14 cellular contexts compared by ENCODE assay signal in genomic region chr14:100832311-100832960, GRCh38. TPM values are rescaled to one million over a fixed set of nuclear protein-coding genes. Genes with fewer than 3 reads are reported as not detected.
DNase-seq lines count a peak whose midpoint lies in the region; ATAC-seq and TF ChIP-seq lines count a peak whose summit lies in the region.
"Had no signal": no experiment of that assay in that cellular context is flagged by ENCODE, and none has a peak within 500 bp of the region (broad histone marks: within the 10 kb centered on the region; RNA-seq: fewer than 3 reads in every experiment).

No MANE protein-coding gene starts in this region.

- TF ChIP-seq CTCF in GM23338 (conservative IDR thresholded peaks at IDR 0.05; ENCODE audit: low read depth in 2 of 2) (no peak), HFFc6 (IDR thresholded peaks at IDR 0.05) (no peak), neural progenitor cell (IDR thresholded peaks at IDR 0.05) (peak; percentile 7), thyroid gland (IDR thresholded peaks at IDR 0.05) (no peak)

- H2AFZ ChIP-seq in GM23338 (peak overlapping the region; percentile 49), neural progenitor cell (replicated peaks) (no peak overlapping the region)

- no peak overlapping the region for H3K9ac ChIP-seq in neural progenitor cell

- H3K9me3 Mint-ChIP-seq in GM23338 (peaks cover 12% of the 10 kb centered on the region), HFFc6 (peaks cover 6% of the 10 kb centered on the region), neural progenitor cell (peaks cover 16% of the 10 kb centered on the region)
- H3K9me3 Mint-ChIP-seq: CD8-positive, alpha-beta T cell had no signal

- no peak for TF ChIP-seq POLR2A in thyroid gland (IDR thresholded peaks at IDR 0.05)
- no peak for TF ChIP-seq POLR2A in erythroblast (IDR thresholded peaks at IDR 0.05; ENCODE audit: low read length)

- H3K79me2 ChIP-seq in GM23338 (replicated peaks; ENCODE audit: insufficient read depth) (no peaks in the 10 kb centered on the region), neural progenitor cell (ENCODE audit: low read depth) (no peaks in the 10 kb centered on the region)

- H3F3A ChIP-seq in GM23338 (replicated peaks; ENCODE audit: low read depth): no peaks in the 10 kb centered on the region
- H3F3A ChIP-seq in neural progenitor cell (ENCODE audit: low read depth): peaks cover 66% of the 10 kb centered on the region

- ATAC-seq in GM23338: peak; percentile 20; the same call in 2 of the 3 replicates
- ATAC-seq: CD8-positive, alpha-beta T cell had no signal

- H3K27ac Mint-ChIP-seq in GM23338 (no peak overlapping the region), HFFc6 (peak overlapping the region; percentile 53; the same call in 1 of the 2 replicates), neural progenitor cell (peak overlapping the region; percentile 96)
- H3K27ac Mint-ChIP-seq: CD8-positive, alpha-beta T cell had no signal

- H3K9me2 ChIP-seq in GM23338 (ENCODE audit: insufficient read depth): no peaks in the 10 kb centered on the region; the same call in 1 of the 2 replicates

- DNase-seq in GM23338 (ENCODE audit: low spot score) (peak; percentile 31), HFFc6 (no peak), neural progenitor cell (ENCODE audit: low spot score) (peak; percentile 94), thyroid gland (no peak), NCI-H128 (lab: John Stamatoyannopoulos, UW; ENCODE audit: unreplicated experiment) (no peak), NCI-H187 treated with DMSO at 0.1 percent for 48 hours (lab: John Stamatoyannopoulos, UW) (no peak), erythroblast (lab: John Stamatoyannopoulos, UW) (no peak)
- DNase-seq: CD8-positive, alpha-beta T cell; NCI-H1417 treated with DMSO at 0.1 percent for 48 hours; NCI-H2081 treated with DMSO at 0.1 percent for 48 hours; NCI-H345; SIG-M5 had no signal

- WGBS in ectodermal cell, 2 experiments: 28 to 39% methylated on average over 21 of the region's 21 CpGs
- WGBS in thyroid gland, 2 donors: 85% methylated on average over 21 of the region's 21 CpGs

- H4K20me1 ChIP-seq in GM23338 (replicated peaks; ENCODE audit: insufficient read depth): no peaks in the 10 kb centered on the region
- no peaks in the 10 kb centered on the region for H4K20me1 ChIP-seq in neural progenitor cell (ENCODE audit: low read depth)

- H3K4me1 Mint-ChIP-seq in GM23338: peaks cover 39% of the 10 kb centered on the region
- H3K4me1 Mint-ChIP-seq in HFFc6 (ENCODE audit: low read depth): peaks cover 29% of the 10 kb centered on the region
- H3K4me1 Mint-ChIP-seq in neural progenitor cell: peaks cover 61% of the 10 kb centered on the region

- H3K4me3 Mint-ChIP-seq in GM23338 (no peak overlapping the region), HFFc6 (no peak overlapping the region), neural progenitor cell (peak overlapping the region; percentile 77)
- H3K4me3 Mint-ChIP-seq: CD8-positive, alpha-beta T cell had no signal

- intact Hi-C loops in thyroid gland (cut with DNase I): no loop called here

- H3K4me2 ChIP-seq in GM23338 (peak overlapping the region; percentile 40; the same call in 1 of the 2 replicates), neural progenitor cell (peak overlapping the region; percentile 67)

- H3K27me3 ChIP-seq in GM23338 (ENCODE audit: insufficient read depth) (no peaks in the 10 kb centered on the region), ectodermal cell (ENCODE audit: control insufficient read depth, insufficient read depth, low read length, poor library complexity, severe bottlenecking) (no peaks in the 10 kb centered on the region), neural progenitor cell (no peaks in the 10 kb centered on the region), thyroid gland (no peaks in the 10 kb centered on the region)

- H3K27ac ChIP-seq in GM23338 (ENCODE audit: low read depth) (no peak overlapping the region), ectodermal cell (ENCODE audit: insufficient read depth, low read depth, low read length, poor library complexity, severe bottlenecking) (peak overlapping the region; percentile 94), neural progenitor cell (peak overlapping the region; percentile 98), thyroid gland (no peak overlapping the region)

- H3K36me3 ChIP-seq in GM23338 (ENCODE audit: insufficient read depth) (no peaks in the 10 kb centered on the region), ectodermal cell (ENCODE audit: control insufficient read depth, insufficient read depth, low read length) (no peaks in the 10 kb centered on the region), neural progenitor cell (no peaks in the 10 kb centered on the region), thyroid gland (no peaks in the 10 kb centered on the region)

- H3K4me3 ChIP-seq in GM23338: no peak overlapping the region
- no peak overlapping the region for H3K4me3 ChIP-seq in ectodermal cell (ENCODE audit: insufficient read depth, low read depth, low read length)
- H3K4me3 ChIP-seq in neural progenitor cell: peak overlapping the region; percentile 16
- no peak overlapping the region for H3K4me3 ChIP-seq in thyroid gland (replicated peaks in 1 of 3)

- H3K27me3 Mint-ChIP-seq in GM23338 (ENCODE audit: insufficient read depth, low read depth, poor library complexity) (peaks cover 23% of the 10 kb centered on the region), HFFc6 (ENCODE audit: insufficient read depth) (peaks cover 41% of the 10 kb centered on the region), neural progenitor cell (ENCODE audit: insufficient read depth, low read depth) (peaks cover 41% of the 10 kb centered on the region)

- peaks cover 9% of the 10 kb centered on the region for H3K4me1 ChIP-seq in GM23338 (ENCODE audit: insufficient read depth)
- H3K4me1 ChIP-seq in ectodermal cell (ENCODE audit: control insufficient read depth, insufficient read depth, low read length): peaks cover 51% of the 10 kb centered on the region
- H3K4me1 ChIP-seq in neural progenitor cell: peaks cover 52% of the 10 kb centered on the region
- H3K4me1 ChIP-seq in thyroid gland: no peaks in the 10 kb centered on the region

- H3K36me3 Mint-ChIP-seq in GM23338 (ENCODE audit: low read depth) (peaks cover 7% of the 10 kb centered on the region), HFFc6 (ENCODE audit: low read depth) (peaks cover 40% of the 10 kb centered on the region), neural progenitor cell (peaks cover 5% of the 10 kb centered on the region)
- H3K36me3 Mint-ChIP-seq: CD8-positive, alpha-beta T cell had no signal

- H3K9me3 ChIP-seq in ectodermal cell (ENCODE audit: control insufficient read depth, low read length) (peaks cover 3% of the 10 kb centered on the region), neural progenitor cell (ENCODE audit: low read depth) (no peaks in the 10 kb centered on the region), thyroid gland (no peaks in the 10 kb centered on the region)

TF ChIP-seq in GM23338, 12 proteins besides CTCF, POLR2A, EP300 and RAD21 (continues in another document):
- TF ChIP-seq EZH2 (IDR thresholded peaks at IDR 0.05; ENCODE audit: low read depth, unreplicated experiment): no peak
- no peak for TF ChIP-seq ZNF114 (CRISPR knock-in tag; IDR thresholded peaks at IDR 0.05)

RNA-seq across cellular contexts. Expression of gene MEG3, which starts 6.5 kb away (rescaled TPM):
- total RNA-seq in GM23338 (2014; rRNA removed; shearing (Covaris generic)): not detected in 2 replicates
- polyA plus RNA-seq in GM23338 (2016; fragmentation: Nextera tagmentation; extraction: Ambion mirVana): not detected in 2 replicates
- 100 to 1,000 TPM; 151 to 262 (median 250) TPM for total RNA-seq in HFFc6 (2021; fragmentation: NEBNext Ultra II Directional; extraction: Animal tissue kit (Norgen Biotek cat#: 25700))
- 18.0 TPM for polyA plus RNA-seq in ectodermal cell (2013, experiment 1 of 4)
- 15.4 TPM for polyA plus RNA-seq in ectodermal cell (2013, experiment 2 of 4)
- polyA plus RNA-seq in ectodermal cell (2013, experiment 3 of 4): 9.6 TPM
- 10.6 TPM for polyA plus RNA-seq in ectodermal cell (2013, experiment 4 of 4)
- total RNA-seq in neural progenitor cell (ENCODE audit: low replicate concordance): 7.3 and 10.6 TPM in 2 replicates
- total RNA-seq in thyroid gland: 10 to 100 TPM in 2 of 4 donors, 1 to 10 TPM in 2; 6.0 to 23.7 (median 9.4) TPM
- total RNA-seq: CD8-positive, alpha-beta T cell; HT-29 had no signal

Comparison
In these comparisons a context has a peak if more than half of its experiments do, and no peak if none do; other contexts are left out.
1. DNase-seq: peak in GM23338 (single experiment) and neural progenitor cell (single experiment); none in HFFc6 (single experiment), thyroid gland (0 of 2), NCI-H128 (single experiment), NCI-H187 treated with DMSO at 0.1 percent for 48 hours (single experiment) and erythroblast (0 of 2).
2. H3K27ac ChIP-seq: peak in ectodermal cell (single experiment) and neural progenitor cell (single experiment); none in GM23338 (single experiment) and thyroid gland (0 of 3).
3. RNA of gene MEG3, which starts 6.5 kb away (total RNA-seq): 151 to 262 TPM in HFFc6; 6.0 to 23.7 TPM in thyroid gland, 7.3 to 10.6 TPM in neural progenitor cell and not detected in GM23338; every median in the first group is over 4 times any median in the second.